In the genomic region with DNA sequence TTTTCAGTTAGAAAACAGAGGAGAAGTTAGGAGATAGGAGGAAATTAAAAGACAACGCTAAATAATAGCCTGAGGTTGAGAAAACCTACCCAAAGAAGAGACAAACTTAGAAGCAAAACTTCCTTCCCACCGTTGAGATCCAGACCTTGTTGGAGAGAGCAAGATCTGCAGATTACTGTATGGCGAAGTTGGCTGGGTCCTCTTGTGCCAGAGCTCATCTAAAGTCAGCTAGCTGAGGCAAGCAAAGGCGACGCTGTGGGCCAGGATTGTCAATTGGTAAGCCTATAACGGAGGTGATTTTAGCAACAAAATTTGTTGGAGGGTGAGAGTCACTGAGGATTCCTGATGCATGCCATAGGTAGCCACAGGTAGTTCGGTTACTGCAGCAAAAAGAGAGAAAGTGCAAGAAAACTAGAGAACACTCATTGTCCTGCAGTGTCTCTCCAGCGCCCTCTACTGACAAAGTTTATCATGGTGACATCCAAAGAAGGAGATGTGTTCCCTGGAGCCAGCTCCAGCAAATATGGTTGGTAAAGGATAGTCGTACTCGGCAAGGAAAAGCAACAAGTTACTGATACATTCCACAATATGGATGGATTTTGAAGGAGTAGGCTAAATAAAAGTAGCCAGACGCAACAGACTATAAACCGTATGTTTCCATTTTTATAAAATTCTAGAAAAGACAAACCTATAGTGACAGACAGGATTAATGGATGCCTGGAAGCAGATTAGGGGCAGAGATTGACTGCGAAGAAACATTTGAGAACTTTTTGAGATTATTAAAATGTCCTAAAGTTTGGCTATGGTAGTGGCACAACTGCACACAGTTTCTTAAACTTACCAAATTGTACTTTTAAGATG, we compare ENCODE assay signal across 1 cellular context.
A peak's percentile ranks its signal among the peaks of the same experiment; 100 is the strongest.
TF ChIP-seq lines count a peak whose summit lies in the region.

No MANE protein-coding gene starts in this region.

TF ChIP-seq in GM12878, 131 proteins besides CTCF, POLR2A, EP300 and RAD21:
- TF ChIP-seq ZNF274 (IDR thresholded peaks at IDR 0.05; ENCODE audit: insufficient read depth, insufficient read length) (no peak), E4F1 (IDR thresholded peaks at IDR 0.05; ENCODE audit: borderline replicate concordance, partially characterized antibody) (no peak), E2F4 (IDR thresholded peaks at IDR 0.05; ENCODE audit: low read depth, low read length) (0 out of 2 replicates have a peak, but pooled peaks have one; percentile 9), YY1 (IDR thresholded peaks at IDR 0.05; ENCODE audit: low read depth, low read length) (peak; percentile 63; the same call in 1 of the 2 replicates), SMAD1 (IDR thresholded peaks at IDR 0.05; ENCODE audit: low read depth, partially characterized antibody) (no peak), SRF (IDR thresholded peaks at IDR 0.05; ENCODE audit: low read depth in 2 of 2, low read length in 2 of 2) (0 out of 4 replicates have a peak, but pooled peaks of 1 of the 2 experiments have one; percentile 42), SMC3 (IDR thresholded peaks at IDR 0.05; ENCODE audit: borderline replicate concordance, low read length) (peak; percentile 72)
